In the genomic region with DNA sequence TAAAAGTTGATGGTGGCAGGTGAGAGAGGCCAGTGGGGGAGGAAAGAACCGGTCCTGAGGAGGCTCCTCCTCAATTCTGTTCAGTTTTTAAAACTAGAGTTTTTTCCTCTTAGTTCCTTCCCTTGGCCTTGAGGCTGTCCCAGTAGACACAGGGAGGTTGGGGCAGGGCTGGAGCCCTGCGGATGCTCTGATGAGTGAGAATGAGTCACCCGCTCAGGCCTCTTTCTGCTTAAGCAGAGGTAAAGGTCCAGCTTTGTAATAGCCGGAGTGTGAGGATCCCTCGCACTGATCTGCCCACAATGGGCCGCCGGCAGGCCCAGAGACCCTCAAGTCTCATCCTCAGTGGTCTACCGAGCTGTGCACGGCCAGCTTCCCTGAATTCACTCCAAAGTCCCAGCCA, we compare ENCODE assay signal across 10 cellular contexts. TPM values are rescaled to one million over a fixed set of nuclear protein-coding genes. Genes with fewer than 3 reads are reported as not detected.
A peak's percentile ranks its signal among the peaks of the same experiment; 100 is the strongest.
DNase-seq lines count a peak whose midpoint lies in the region; TF ChIP-seq lines count a peak whose summit lies in the region.
"Had no signal": no experiment of that assay in that cellular context is flagged by ENCODE, and none has a peak within 500 bp of the region (broad histone marks: within the 10 kb centered on the region; RNA-seq: fewer than 3 reads in every experiment).

No MANE protein-coding gene starts in this region.

- CTCF ChIA-PET in MCF 10A (lab: Yijun Ruan, JAX): interaction anchor here (0.6 to 5.7 kb wide), 10 partner anchors 14 to 427 kb away, joined by 3 to 65 read pairs (median 5); a partner anchor contains a TSS

- peaks cover 10% of the 10 kb centered on the region for H3K9me3 Mint-ChIP-seq in MCF 10A (ENCODE audit: unreplicated experiment)
- H3K9me3 Mint-ChIP-seq: activated T-cell treated with anti-CD3 and anti-CD28 coated beads, Interleukin-2, amount 50 U/mL, for 72 hours had no signal

- intact Hi-C loops in MCF 10A (cut with micrococcal nuclease): loop anchor here (5.0 kb wide), 1 partner anchor 127 kb away; no protein-coding TSS in a partner anchor

- DNase-seq in AG08395 (ENCODE audit: low spot score) (peak; percentile 77), LoVo (ENCODE audit: low spot score) (peak; percentile 58), MCF 10A (ENCODE audit: unreplicated experiment) (peak; percentile 97), kidney tubule cell (ENCODE audit: low spot score) (peak; percentile 89), NCI-H510A treated with DMSO at 0.1 percent for 48 hours (lab: John Stamatoyannopoulos, UW) (no peak), GM20000 (ENCODE audit: low spot score) (no peak), NCI-H1092 treated with DMSO at 0.1 percent for 48 hours (lab: John Stamatoyannopoulos, UW) (no peak)
- no peak for DNase-seq in activated T-cell treated with anti-CD3 and anti-CD28 coated beads, Interleukin-2, amount 50 U/mL, for 48 hours
- DNase-seq: activated T-cell treated with anti-CD3 and anti-CD28 coated beads, Interleukin-2, amount 50 U/mL, for 72 hours; occipital lobe had no signal

- peaks cover 48% of the 10 kb centered on the region for H3K4me1 Mint-ChIP-seq in MCF 10A (ENCODE audit: insufficient read depth, unreplicated experiment)

- H3K27ac Mint-ChIP-seq in MCF 10A (ENCODE audit: low read depth, unreplicated experiment): no peak overlapping the region
- H3K27ac Mint-ChIP-seq: activated T-cell treated with anti-CD3 and anti-CD28 coated beads, Interleukin-2, amount 50 U/mL, for 72 hours had no signal

- no TSS peak for BruUV-seq in MCF 10A (replicated peaks; lab: Mats Ljungman, UMichigan)

- POLR2A ChIA-PET in MCF 10A (lab: Yijun Ruan, JAX): interaction anchor here (0.7 to 5.7 kb wide), 21 partner anchors 11 to 423 kb away, joined by 3 to 543 read pairs (median 39); a partner anchor contains a TSS

- no peaks in the 10 kb centered on the region for H3K27me3 Mint-ChIP-seq in MCF 10A (ENCODE audit: insufficient read depth, unreplicated experiment)

- H3K36me3 Mint-ChIP-seq in MCF 10A (ENCODE audit: insufficient read depth, unreplicated experiment): no peaks in the 10 kb centered on the region

- H3K4me3 Mint-ChIP-seq in MCF 10A (ENCODE audit: unreplicated experiment): no peak overlapping the region
- H3K4me3 Mint-ChIP-seq: activated T-cell treated with anti-CD3 and anti-CD28 coated beads, Interleukin-2, amount 50 U/mL, for 72 hours had no signal

- TF ChIP-seq CTCF in MCF 10A (IDR thresholded peaks at IDR 0.05; ENCODE audit: unreplicated experiment): no peak
- no peak for TF ChIP-seq CTCF in GM20000 (IDR thresholded peaks at IDR 0.05; ENCODE audit: extremely low read depth, missing control alignments)

RNA-seq across cellular contexts. Expression of a gene that starts 49.6 kb away (rescaled TPM):
- total RNA-seq in MCF 10A (2022): 149 and 217 TPM in 2 replicates

Comparison
In these comparisons a context has a peak if more than half of its experiments do, and no peak if none do; other contexts are left out.
1. DNase-seq: peak in AG08395 (single experiment), LoVo (single experiment), MCF 10A (single experiment) and kidney tubule cell (single experiment); none in NCI-H510A treated with DMSO at 0.1 percent for 48 hours (single experiment), GM20000 (single experiment), activated T-cell treated with anti-CD3 and anti-CD28 coated beads, Interleukin-2, amount 50 U/mL, for 48 hours (0 of 2) and NCI-H1092 treated with DMSO at 0.1 percent for 48 hours (single experiment).